In genomic region chr15:39084683-39085530, GRCh38 we compare ENCODE assay signal across 11 cellular contexts.
DNase-seq lines count a peak whose midpoint lies in the region; ATAC-seq, FAIRE-seq and TF ChIP-seq lines count a peak whose summit lies in the region.
"Had no signal": no experiment of that assay in that cellular context is flagged by ENCODE, and none has a peak within 500 bp of the region (broad histone marks: within the 10 kb centered on the region; RNA-seq: fewer than 3 reads in every experiment).

No MANE protein-coding gene starts in this region.

- H3K4me3 Mint-ChIP-seq in activated naive CD8-positive, alpha-beta T cell treated with anti-CD3 and anti-CD28 coated beads, Interleukin-2, amount 50 U/mL, for 24 hours = no peak overlapping the region

- H2AFZ ChIP-seq in HepG2 (ENCODE audit: low read length) = no peak overlapping the region

- no peak for FAIRE-seq in HepG2 (lab: Jason Lieb, UNC)

- H3K4me3 ChIP-seq in HepG2 (replicated peaks in 1 of 3; ENCODE audit: insufficient read depth in 1 of 3, low read depth in 2 of 3, low read length in 3 of 3) (no peak overlapping the region), right lobe of liver (no peak overlapping the region)

- no peaks in the 10 kb centered on the region for H3K79me2 ChIP-seq in HepG2 (ENCODE audit: insufficient read depth, low read length)

- H3K9me3 ChIP-seq in HepG2 (ENCODE audit: low read length) = no peaks in the 10 kb centered on the region
- H3K9me3 ChIP-seq in right lobe of liver = no peaks in the 10 kb centered on the region
- H3K9me3 ChIP-seq: BE2C had no signal

- peaks cover 3% of the 10 kb centered on the region for H3K4me1 Mint-ChIP-seq in activated naive CD8-positive, alpha-beta T cell treated with anti-CD3 and anti-CD28 coated beads, Interleukin-2, amount 50 U/mL, for 24 hours

- peaks cover 8% of the 10 kb centered on the region for H3K27me3 Mint-ChIP-seq in activated naive CD8-positive, alpha-beta T cell treated with anti-CD3 and anti-CD28 coated beads, Interleukin-2, amount 50 U/mL, for 24 hours

- no peak overlapping the region for H3K9ac ChIP-seq in HepG2 (ENCODE audit: insufficient read depth, low read depth, low read length)

- H3K4me1 ChIP-seq in HepG2 (ENCODE audit: insufficient read depth, low read length) (peaks cover 7% of the 10 kb centered on the region; the same call in 1 of the 2 replicates), right lobe of liver (no peaks in the 10 kb centered on the region)
- H3K4me1 ChIP-seq: BE2C had no signal

- H3K27me3 ChIP-seq in HepG2 (ENCODE audit: control insufficient read depth in 1 of 2, insufficient read depth in 2 of 2, low read length in 2 of 2) = no peaks in the 10 kb centered on the region
- no peaks in the 10 kb centered on the region for H3K27me3 ChIP-seq in right lobe of liver
- H3K27me3 ChIP-seq: BE2C had no signal

- ATAC-seq in HepG2 (peak; percentile 36; the same call in 1 of the 3 replicates), right lobe of liver (no peak), left colon (peak; percentile 15)
- ATAC-seq in activated naive CD8-positive, alpha-beta T cell treated with anti-CD3 and anti-CD28 coated beads, Interleukin-2, amount 50 U/mL, for 24 hours = peak; percentile 46

- H4K20me1 ChIP-seq in HepG2 (ENCODE audit: insufficient read depth, low read length) = no peaks in the 10 kb centered on the region

- 21% methylated on average over 12 of the region's 12 CpGs for WGBS in HepG2 (ENCODE audit: low lambda C conversion rate)
- WGBS in right lobe of liver (ENCODE audit: insufficient coverage, low coverage, low lambda C conversion rate, missing lambda C conversion rate) = 45% methylated on average over 12 of the region's 12 CpGs

- H3K36me3 ChIP-seq in HepG2 (replicated peaks in 1 of 2; ENCODE audit: control insufficient read depth in 1 of 2, insufficient read depth in 2 of 2, low read length in 2 of 2) (no peaks in the 10 kb centered on the region), right lobe of liver (no peaks in the 10 kb centered on the region)
- H3K36me3 ChIP-seq: BE2C had no signal

- H3K36me3 Mint-ChIP-seq in activated naive CD8-positive, alpha-beta T cell treated with anti-CD3 and anti-CD28 coated beads, Interleukin-2, amount 50 U/mL, for 24 hours (ENCODE audit: low read depth) = no peaks in the 10 kb centered on the region

- intact Hi-C loops in HepG2 (cut with micrococcal nuclease; ENCODE audit: unreplicated experiment) = no loop called here
- intact Hi-C loops in right lobe of liver (cut with DNase I) = no loop called here
- intact Hi-C loops in left colon (cut with DNase I, micrococcal nuclease) = no loop called here

- H3K9me3 Mint-ChIP-seq in activated naive CD8-positive, alpha-beta T cell treated with anti-CD3 and anti-CD28 coated beads, Interleukin-2, amount 50 U/mL, for 24 hours = no peaks in the 10 kb centered on the region

- POLR2A ChIA-PET in HepG2 (lab: Yijun Ruan, JAX) = no interaction called here

- no peak for TF ChIP-seq RAD21 in HepG2 (CRISPR knock-in tag; IDR thresholded peaks at IDR 0.05)

- TF ChIP-seq POLR2A in HepG2 (IDR thresholded peaks at IDR 0.05; ENCODE audit: insufficient read depth in 1 of 2, low read depth in 2 of 2, low read length in 2 of 2) (no peak), right lobe of liver (IDR thresholded peaks at IDR 0.05) (no peak)

- BruUV-seq in HepG2 (replicated peaks; lab: Mats Ljungman, UMichigan) = no TSS peak

- no peak overlapping the region for H3K27ac Mint-ChIP-seq in activated naive CD8-positive, alpha-beta T cell treated with anti-CD3 and anti-CD28 coated beads, Interleukin-2, amount 50 U/mL, for 24 hours

- in situ Hi-C loops in HepG2 (cut with HindIII; ENCODE audit: extremely low pct_ligation_motif_present, low pct_unique_long_range_greater_than_20kb) = no loop called here

- H3K4me2 ChIP-seq in HepG2 (ENCODE audit: low read depth, low read length) = no peak overlapping the region

- H3K27ac ChIP-seq in HepG2 (ENCODE audit: extremely low read length, insufficient read depth, low read length) = no peak overlapping the region
- H3K27ac ChIP-seq in right lobe of liver = no peak overlapping the region

- CTCF ChIA-PET in HepG2 (lab: Yijun Ruan, JAX; ENCODE audit: low intra/inter-chr PET ratio, low total read pairs) = no interaction called here

- DNase-seq in HepG2 (ENCODE audit: low spot score) (peak; percentile 21), right lobe of liver (no peak), left colon (peak; percentile 33 to 54), nucleus accumbens (lab: John Stamatoyannopoulos, UW) (no peak), mesenteric fat pad (ENCODE audit: low spot score) (no peak)
- no peak for DNase-seq in activated naive CD8-positive, alpha-beta T cell treated with anti-CD3 and anti-CD28 coated beads, Interleukin-2, amount 50 U/mL, for 24 hours
- no peak for DNase-seq in effector CD8-positive, alpha-beta T cell (lab: John Stamatoyannopoulos, UW)
- DNase-seq in activated T-cell treated with anti-CD3 and anti-CD28 coated beads, Interleukin-2, amount 50 U/mL, for 48 hours = no peak
- DNase-seq: activated effector memory CD4-positive, alpha-beta T cell treated with anti-CD3 and anti-CD28 coated beads, Interleukin-2, amount 50 U/mL, for 16 hours; BE2C; stimulated activated CD4-positive, alpha-beta T cell treated with anti-CD3 and anti-CD28 coated beads, Interleukin-4, amount 100 ng/mL, for 4 hours had no signal

- TF ChIP-seq EP300 in HepG2 (IDR thresholded peaks at IDR 0.05; ENCODE audit: low read depth in 2 of 2, low read length in 2 of 2) = no peak
- no peak for TF ChIP-seq EP300 in HepG2 (CRISPR knock-in tag; IDR thresholded peaks at IDR 0.05; ENCODE audit: borderline replicate concordance)

- TF ChIP-seq CTCF in HepG2 (CRISPR knock-in tag; IDR thresholded peaks at IDR 0.05) (no peak), right lobe of liver (IDR thresholded peaks at IDR 0.05) (no peak)

TF ChIP-seq in HepG2, 621 proteins besides CTCF, POLR2A, EP300 and RAD21:
- TF ChIP-seq NR2F6 (IDR thresholded peaks at IDR 0.05) = 0 out of 2 replicates have a peak, but pooled peaks have one; percentile 41
- no peak for TF ChIP-seq NR2F6 (CRISPR knock-in tag; IDR thresholded peaks at IDR 0.05)
- no peak for TF ChIP-seq FOXC1 (CRISPR knock-in tag; IDR thresholded peaks at IDR 0.05; ENCODE audit: borderline replicate concordance)
- no peak for TF ChIP-seq FOXK1 (CRISPR knock-in tag; IDR thresholded peaks at IDR 0.05; ENCODE audit: borderline replicate concordance, low read depth)
- 0 out of 2 replicates have a peak, but pooled peaks have one; percentile 32 for TF ChIP-seq FOXA3 (CRISPR knock-in tag; IDR thresholded peaks at IDR 0.05)
- TF ChIP-seq BCL6 (CRISPR knock-in tag; IDR thresholded peaks at IDR 0.05) = peak; percentile 99
- peak; percentile 49; the same call in 1 of the 2 replicates for TF ChIP-seq TCF7 (IDR thresholded peaks at IDR 0.05; ENCODE audit: low read depth)
- peak; percentile 16; the same call in 1 of the 2 replicates for TF ChIP-seq ETV5 (CRISPR knock-in tag; IDR thresholded peaks at IDR 0.05; ENCODE audit: borderline replicate concordance)
- no peak for TF ChIP-seq MTERF4 (CRISPR knock-in tag; IDR thresholded peaks at IDR 0.05)
- no peak for TF ChIP-seq CEBPG (CRISPR knock-in tag; IDR thresholded peaks at IDR 0.05)
- peak; percentile 27; the same call in 1 of the 2 replicates for TF ChIP-seq ARID5B (CRISPR knock-in tag; IDR thresholded peaks at IDR 0.05)
- peak; percentile 80 for TF ChIP-seq RARA (CRISPR knock-in tag; IDR thresholded peaks at IDR 0.05)
- TF ChIP-seq ZSCAN21 (CRISPR knock-in tag; IDR thresholded peaks at IDR 0.05; ENCODE audit: borderline replicate concordance) = no peak
- peak; percentile 73 for TF ChIP-seq HHEX (CRISPR knock-in tag; IDR thresholded peaks at IDR 0.05)
- TF ChIP-seq CEBPB (IDR thresholded peaks at IDR 0.05; ENCODE audit: borderline replicate concordance, low read depth, low read length) = 0 out of 2 replicates have a peak, but pooled peaks have one; percentile 19
- no peak for TF ChIP-seq ZNF589 (CRISPR knock-in tag; conservative IDR thresholded peaks at IDR 0.05)

Comparison
In these comparisons a context has a peak if more than half of its experiments do, and no peak if none do; other contexts are left out.
1. ATAC-seq: peak in HepG2 (single experiment), activated naive CD8-positive, alpha-beta T cell treated with anti-CD3 and anti-CD28 coated beads, Interleukin-2, amount 50 U/mL, for 24 hours (single experiment) and left colon (single experiment); none in right lobe of liver (0 of 4).
2. DNase-seq: peak in HepG2 (single experiment) and left colon (2 of 2); none in right lobe of liver (0 of 3), activated naive CD8-positive, alpha-beta T cell treated with anti-CD3 and anti-CD28 coated beads, Interleukin-2, amount 50 U/mL, for 24 hours (single experiment), effector CD8-positive, alpha-beta T cell (single experiment), nucleus accumbens (0 of 56), mesenteric fat pad (single experiment) and activated T-cell treated with anti-CD3 and anti-CD28 coated beads, Interleukin-2, amount 50 U/mL, for 48 hours (0 of 2).